16 cellular contexts compared by ENCODE assay signal in genomic region chr3:53682807-53683206, GRCh38.
"Had no signal": no experiment of that assay in that cellular context is flagged by ENCODE, and none has a peak within 500 bp of the region (broad histone marks: within the 10 kb centered on the region; RNA-seq: fewer than 3 reads in every experiment).

No MANE protein-coding gene starts in this region.

- ATAC-seq: esophagus mucosa; naive thymus-derived CD4-positive, alpha-beta T cell had no signal

- H3K4me1 Mint-ChIP-seq: immature natural killer cell; naive thymus-derived CD4-positive, alpha-beta T cell had no signal

- H3K4me2 ChIP-seq: smooth muscle cell had no signal

- H3K4me3 Mint-ChIP-seq: immature natural killer cell; naive thymus-derived CD4-positive, alpha-beta T cell; type B pancreatic cell had no signal

- H3K36me3 Mint-ChIP-seq: immature natural killer cell, type B pancreatic cell had no signal

- H3K27ac Mint-ChIP-seq: immature natural killer cell; naive thymus-derived CD4-positive, alpha-beta T cell; type B pancreatic cell had no signal

- H3K27me3 ChIP-seq: dorsolateral prefrontal cortex had no signal

- FAIRE-seq: frontal cortex, keratinocyte, urothelium cell line had no signal

- H3K27ac ChIP-seq: coronary artery, dorsolateral prefrontal cortex, neutrophil had no signal

- H3K36me3 ChIP-seq: neutrophil had no signal

- H3K9me3 ChIP-seq: neutrophil had no signal

- H3K9me3 Mint-ChIP-seq: immature natural killer cell; naive thymus-derived CD4-positive, alpha-beta T cell; type B pancreatic cell had no signal

- DNase-seq: dorsolateral prefrontal cortex; effector CD8-positive, alpha-beta T cell; glutamatergic neuron; immature natural killer cell; mammary epithelial cell; naive thymus-derived CD4-positive, alpha-beta T cell; stimulated activated CD4-positive, alpha-beta T cell treated with anti-CD3 and anti-CD28 coated beads, Interleukin-2, amount 100 ng/mL, for 48 hours; stimulated activated naive CD4-positive, alpha-beta T cell treated with Interleukin-2 at 50 U/mL for 16 hours had no signal

- H3K4me3 ChIP-seq: coronary artery, dorsolateral prefrontal cortex, smooth muscle cell had no signal
